In the genomic region with DNA sequence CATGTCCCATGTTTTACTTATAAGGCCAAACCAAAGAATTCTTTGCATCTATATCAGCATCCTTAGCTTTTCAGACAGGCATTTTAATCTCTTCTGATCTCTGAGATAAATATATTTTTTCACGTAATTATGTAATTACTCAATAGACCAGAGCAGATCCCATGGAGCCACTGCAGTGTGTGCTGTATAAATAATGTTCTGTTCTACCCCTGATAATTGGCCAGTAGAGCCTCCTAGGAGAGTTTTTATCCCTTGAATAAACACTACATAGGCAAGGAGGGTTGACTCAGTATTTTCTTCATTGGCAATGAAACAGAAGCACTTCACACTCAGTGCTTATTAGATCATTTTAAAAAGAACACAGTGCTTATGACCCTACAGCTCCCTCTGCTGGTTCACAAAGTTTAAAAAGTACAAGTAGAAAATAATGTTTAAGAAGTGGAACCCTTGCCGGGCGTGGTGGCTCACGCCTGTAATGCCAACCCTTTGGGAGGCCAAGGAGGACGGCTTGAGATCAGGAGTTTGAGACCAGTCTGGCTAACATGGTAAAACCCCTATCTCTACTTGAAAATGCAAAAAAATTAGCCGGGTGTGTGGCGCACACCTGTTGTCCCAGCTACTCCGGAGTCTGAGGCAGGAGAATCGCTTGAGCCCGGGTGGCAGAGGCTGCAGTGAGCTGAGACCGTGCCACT, we compare ENCODE assay signal across 8 cellular contexts.
A peak's percentile ranks its signal among the peaks of the same experiment; 100 is the strongest.
DNase-seq lines count a peak whose midpoint lies in the region; ATAC-seq and TF ChIP-seq lines count a peak whose summit lies in the region.

No MANE protein-coding gene starts in this region.

- no TSS peak for BruUV-seq in PC-3 (replicated peaks; lab: Mats Ljungman, UMichigan)

- H3K4me2 ChIP-seq in GM23248 (ENCODE audit: unreplicated experiment) (peak overlapping the region; percentile 16), PC-3 (ENCODE audit: low read length) (peak overlapping the region; percentile 60)

- TF ChIP-seq CTCF in PC-3 (conservative IDR thresholded peaks at IDR 0.05; ENCODE audit: low read depth, low read length), result peak; percentile 85

- H4K20me1 ChIP-seq in GM23248 (ENCODE audit: insufficient read depth) (no peaks in the 10 kb centered on the region), PC-3 (ENCODE audit: low read length) (no peaks in the 10 kb centered on the region)

- POLR2A ChIA-PET in PC-3 (lab: Charles Lee; ENCODE audit: unreplicated experiment), result no interaction called here

- H3K79me2 ChIP-seq in GM23248 (ENCODE audit: insufficient read depth) (no peaks in the 10 kb centered on the region), PC-3 (ENCODE audit: low read length) (no peaks in the 10 kb centered on the region)

- H3K4me3 ChIP-seq in GM23248 (no peak overlapping the region), PC-3 (ENCODE audit: low read length) (peak overlapping the region; percentile 35; the same call in 1 of the 2 replicates)

- no peak overlapping the region for H3K9ac ChIP-seq in GM23248
- peak overlapping the region; percentile 39 for H3K9ac ChIP-seq in PC-3 (ENCODE audit: low read length)

- H3K4me1 ChIP-seq in GM23248 (ENCODE audit: insufficient read depth) (no peaks in the 10 kb centered on the region; the same call in 1 of the 2 replicates), PC-3 (ENCODE audit: insufficient read depth, low read length) (peaks cover 47% of the 10 kb centered on the region)

- peak; percentile 75 for DNase-seq in G401 (ENCODE audit: low spot score)
- DNase-seq in GM23248, result peak; percentile 88
- DNase-seq in M059J (ENCODE audit: low read depth), result peak; percentile 95
- peak; percentile 95 for DNase-seq in PC-3
- DNase-seq in dedifferentiated amniotic fluid mesenchymal stem cell (ENCODE audit: extremely low spot score), result peak; percentile 92
- peak; percentile 81 to 85 for DNase-seq in lung microvascular endothelial cell (ENCODE audit: low read depth in 2 of 2)
- DNase-seq in activated CD8-positive, alpha-beta memory T cell treated with anti-CD3 and anti-CD28 coated beads for 24 hours, result no peak
- DNase-seq in stimulated activated CD4-positive, alpha-beta T cell treated with anti-CD3 and anti-CD28 coated beads, Interleukin-4, amount 100 ng/mL, for 1 hour, result no peak

- CTCF ChIA-PET in PC-3 (lab: Charles Lee), result interaction anchor here (0.6 to 1.0 kb wide), 8 partner anchors 32 to 524 kb away, joined by 3 to 4 read pairs (median 3); no protein-coding TSS in a partner anchor

- in situ Hi-C loops in G401 (cut with HindIII; ENCODE audit: low sequenced_read_pairs), result no loop called here
- in situ Hi-C loops in GM23248 (cut with MboI), result loop anchor here (10.0 to 25.0 kb wide), 2 partner anchors 333 to 990 kb away; no protein-coding TSS in a partner anchor

- H2AFZ ChIP-seq in GM23248 (no peak overlapping the region), PC-3 (ENCODE audit: low read length) (peak overlapping the region; percentile 54)

- H3F3A ChIP-seq in GM23248 (ENCODE audit: insufficient read depth) (peaks cover 5% of the 10 kb centered on the region; the same call in 1 of the 2 replicates), PC-3 (ENCODE audit: low read length, unreplicated experiment) (no peaks in the 10 kb centered on the region)

- intact Hi-C loops in PC-3 (cut with micrococcal nuclease), result loop anchor here (1.0 to 5.0 kb wide), 8 partner anchors 50 to 575 kb away; no protein-coding TSS in a partner anchor

- 45 to 48% methylated on average over 11 of the region's 11 CpGs for WGBS in GM23248 (ENCODE audit: low coverage in 1 of 2, low lambda C conversion rate in 2 of 2, missing lambda C conversion rate in 2 of 2), 2 experiments

- H3K27ac ChIP-seq in GM23248 (no peak overlapping the region), PC-3 (ENCODE audit: low read length) (peak overlapping the region; percentile 78)

- ATAC-seq in PC-3, result peak; percentile 82

- H3K27me3 ChIP-seq in GM23248 (replicated peaks; ENCODE audit: insufficient read depth) (no peaks in the 10 kb centered on the region), PC-3 (ENCODE audit: low read length) (no peaks in the 10 kb centered on the region)

- H3K36me3 ChIP-seq in GM23248 (ENCODE audit: low read depth) (no peaks in the 10 kb centered on the region), PC-3 (ENCODE audit: low read depth, low read length) (no peaks in the 10 kb centered on the region)

- H3K9me2 ChIP-seq in GM23248 (ENCODE audit: insufficient read depth) (no peaks in the 10 kb centered on the region), PC-3 (replicated peaks; ENCODE audit: low read length) (no peaks in the 10 kb centered on the region)

- no peaks in the 10 kb centered on the region for H3K9me3 ChIP-seq in GM23248 (ENCODE audit: low read depth)
- no peaks in the 10 kb centered on the region for H3K9me3 ChIP-seq in PC-3 (ENCODE audit: low read length)

Comparison
In these comparisons a context has a peak if more than half of its experiments do, and no peak if none do; other contexts are left out.
1. DNase-seq: peak in G401 (single experiment), GM23248 (single experiment), M059J (single experiment), PC-3 (single experiment), dedifferentiated amniotic fluid mesenchymal stem cell (single experiment) and lung microvascular endothelial cell (2 of 2); none in activated CD8-positive, alpha-beta memory T cell treated with anti-CD3 and anti-CD28 coated beads for 24 hours (single experiment) and stimulated activated CD4-positive, alpha-beta T cell treated with anti-CD3 and anti-CD28 coated beads, Interleukin-4, amount 100 ng/mL, for 1 hour (single experiment).